In the genomic region with DNA sequence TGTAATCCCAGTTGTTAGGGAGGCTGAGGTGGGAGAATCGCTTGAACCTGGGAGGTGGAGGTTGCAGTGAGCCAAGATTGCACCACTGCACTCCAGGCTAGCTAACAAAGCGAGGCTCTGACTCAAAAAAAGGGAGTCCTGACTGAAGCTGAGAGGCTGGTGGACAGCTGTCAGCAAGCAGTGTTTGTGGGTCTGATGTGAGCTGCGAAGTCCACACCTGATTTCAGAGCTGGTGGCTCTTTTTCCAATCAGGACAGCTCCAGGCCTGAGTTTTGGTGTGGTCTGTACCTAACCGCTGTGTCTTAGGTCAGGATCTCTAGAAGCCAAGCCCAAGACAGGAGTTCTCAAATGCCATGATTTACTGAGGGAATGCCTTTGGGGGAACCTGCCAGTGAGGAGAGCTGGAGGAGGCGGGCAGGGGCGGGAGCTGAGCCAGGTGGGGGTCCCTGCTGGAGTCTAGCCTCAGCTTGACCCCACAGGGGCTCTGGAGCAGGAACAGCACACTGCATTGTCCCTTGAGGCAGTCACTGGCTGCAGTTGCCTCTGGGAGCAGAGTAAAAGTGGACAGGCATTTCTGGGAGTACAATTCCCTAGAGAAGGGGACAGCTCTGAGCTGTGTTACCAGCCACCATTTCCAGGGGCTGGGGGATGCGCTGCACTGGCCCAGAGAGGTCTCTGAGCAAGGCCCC, we compare ENCODE assay signal across 23 cellular contexts. TPM values are rescaled to one million over a fixed set of nuclear protein-coding genes. Genes with fewer than 3 reads are reported as not detected.
DNase-seq lines count a peak whose midpoint lies in the region; ATAC-seq, FAIRE-seq and TF ChIP-seq lines count a peak whose summit lies in the region.
"Had no signal": no experiment of that assay in that cellular context is flagged by ENCODE, and none has a peak within 500 bp of the region (broad histone marks: within the 10 kb centered on the region; RNA-seq: fewer than 3 reads in every experiment).

No MANE protein-coding gene starts in this region.

- H3K9ac ChIP-seq in HepG2 (ENCODE audit: insufficient read depth, low read depth, low read length): 0 out of 2 replicates have a peak overlapping the region, but pooled peaks have one; percentile 9

- ATAC-seq in activated T-helper 17 cell treated with anti-CD3 and anti-CD28 coated beads, Interleukin-2, amount 50 U/mL, for 72 hours (replicated peaks): no peak
- ATAC-seq in HepG2 (peak; percentile 17), GM18505 (IDR thresholded peaks at IDR 0.05; ENCODE audit: unreplicated experiment) (no peak)
- no peak for ATAC-seq in stimulated activated effector memory CD8-positive, alpha-beta T cell treated with anti-CD3 and anti-CD28 coated beads, Interleukin-12 subunit alpha, Interleukin-12 subunit beta, amount 100 ng/mL, for 72 hours

- POLR2A ChIA-PET in HepG2 (lab: Yijun Ruan, JAX): interaction anchor here (0.9 kb wide), 1 partner anchor 123 kb away, joined by 3 read pairs; a partner anchor contains a TSS

- CTCF ChIA-PET in HepG2 (lab: Yijun Ruan, JAX; ENCODE audit: low intra/inter-chr PET ratio, low total read pairs): no interaction called here

- in situ Hi-C loops in HepG2 (cut with HindIII; ENCODE audit: extremely low pct_ligation_motif_present, low pct_unique_long_range_greater_than_20kb) (no loop called here), GM13977 (cut with MboI; ENCODE audit: low pct_unique_long_range_greater_than_20kb, low sequenced_read_pairs, unreplicated experiment) (no loop called here)

- peak overlapping the region; percentile 97 for H3K4me2 ChIP-seq in HepG2 (ENCODE audit: low read depth, low read length)

- H3K36me3 Mint-ChIP-seq in activated T-helper 17 cell treated with anti-CD3 and anti-CD28 coated beads, Interleukin-2, amount 50 U/mL, for 72 hours (ENCODE audit: low read depth): no peaks in the 10 kb centered on the region
- H3K36me3 Mint-ChIP-seq in stimulated activated effector memory CD8-positive, alpha-beta T cell treated with anti-CD3 and anti-CD28 coated beads, Interleukin-12 subunit alpha, Interleukin-12 subunit beta, amount 100 ng/mL, for 72 hours: no peaks in the 10 kb centered on the region
- H3K36me3 Mint-ChIP-seq in nephron progenitor cell (ENCODE audit: low read depth): no peaks in the 10 kb centered on the region
- H3K36me3 Mint-ChIP-seq: CD4-positive, CD25-positive, alpha-beta regulatory T cell had no signal

- H3K9me3 ChIP-seq in left ventricle myocardium inferior (replicated peaks): peaks cover 6% of the 10 kb centered on the region
- no peaks in the 10 kb centered on the region for H3K9me3 ChIP-seq in HepG2 (ENCODE audit: low read length)
- H3K9me3 ChIP-seq: Peyer's patch had no signal

- no peaks in the 10 kb centered on the region for H3K36me3 ChIP-seq in left ventricle myocardium inferior
- H3K36me3 ChIP-seq in HepG2 (replicated peaks in 1 of 2; ENCODE audit: control insufficient read depth in 1 of 2, insufficient read depth in 2 of 2, low read length in 2 of 2): no peaks in the 10 kb centered on the region
- H3K36me3 ChIP-seq: Peyer's patch had no signal

- TF ChIP-seq POLR2A in HepG2 (IDR thresholded peaks at IDR 0.05; ENCODE audit: insufficient read depth in 1 of 2, low read depth in 2 of 2, low read length in 2 of 2): no peak
- no peak for TF ChIP-seq POLR2A in GM18505 (IDR thresholded peaks at IDR 0.05; ENCODE audit: borderline replicate concordance, extremely low read depth, insufficient read depth, insufficient read length)

- BruUV-seq in HepG2 (replicated peaks; lab: Mats Ljungman, UMichigan): no TSS peak

- H3K4me3 Mint-ChIP-seq in activated T-helper 17 cell treated with anti-CD3 and anti-CD28 coated beads, Interleukin-2, amount 50 U/mL, for 72 hours: peak overlapping the region; percentile 14
- H3K4me3 Mint-ChIP-seq in stimulated activated effector memory CD8-positive, alpha-beta T cell treated with anti-CD3 and anti-CD28 coated beads, Interleukin-12 subunit alpha, Interleukin-12 subunit beta, amount 100 ng/mL, for 72 hours: peak overlapping the region; percentile 38
- no peak overlapping the region for H3K4me3 Mint-ChIP-seq in nephron progenitor cell
- H3K4me3 Mint-ChIP-seq: CD4-positive, CD25-positive, alpha-beta regulatory T cell had no signal

- TF ChIP-seq CTCF in left ventricle myocardium inferior (IDR thresholded peaks at IDR 0.05; ENCODE audit: borderline replicate concordance): no peak
- TF ChIP-seq CTCF in HepG2 (CRISPR knock-in tag; IDR thresholded peaks at IDR 0.05): peak; percentile 24; the same call in 1 of the 2 replicates
- no peak for TF ChIP-seq CTCF in GM13977 (IDR thresholded peaks at IDR 0.05; ENCODE audit: extremely low read depth, insufficient read depth, missing control alignments)
- TF ChIP-seq CTCF in nephron progenitor cell (IDR thresholded peaks at IDR 0.05): no peak

- peaks cover 7% of the 10 kb centered on the region for H3K4me1 Mint-ChIP-seq in activated T-helper 17 cell treated with anti-CD3 and anti-CD28 coated beads, Interleukin-2, amount 50 U/mL, for 72 hours
- H3K4me1 Mint-ChIP-seq in stimulated activated effector memory CD8-positive, alpha-beta T cell treated with anti-CD3 and anti-CD28 coated beads, Interleukin-12 subunit alpha, Interleukin-12 subunit beta, amount 100 ng/mL, for 72 hours: peaks cover 34% of the 10 kb centered on the region
- peaks cover 37% of the 10 kb centered on the region for H3K4me1 Mint-ChIP-seq in nephron progenitor cell

- intact Hi-C loops in cardiac septum (cut with DNase I) (no loop called here), left ventricle myocardium inferior (cut with micrococcal nuclease) (no loop called here), HepG2 (cut with micrococcal nuclease; ENCODE audit: unreplicated experiment) (no loop called here)

- no peak for TF ChIP-seq RAD21 in HepG2 (CRISPR knock-in tag; IDR thresholded peaks at IDR 0.05)

- H3K9me3 Mint-ChIP-seq in activated T-helper 17 cell treated with anti-CD3 and anti-CD28 coated beads, Interleukin-2, amount 50 U/mL, for 72 hours: no peaks in the 10 kb centered on the region
- peaks cover 6% of the 10 kb centered on the region for H3K9me3 Mint-ChIP-seq in stimulated activated effector memory CD8-positive, alpha-beta T cell treated with anti-CD3 and anti-CD28 coated beads, Interleukin-12 subunit alpha, Interleukin-12 subunit beta, amount 100 ng/mL, for 72 hours
- no peaks in the 10 kb centered on the region for H3K9me3 Mint-ChIP-seq in nephron progenitor cell

- H3K27me3 Mint-ChIP-seq in activated T-helper 17 cell treated with anti-CD3 and anti-CD28 coated beads, Interleukin-2, amount 50 U/mL, for 72 hours: peaks cover 22% of the 10 kb centered on the region
- peaks cover 45% of the 10 kb centered on the region for H3K27me3 Mint-ChIP-seq in nephron progenitor cell (ENCODE audit: low read depth, poor library complexity)

- WGBS in HepG2 (ENCODE audit: low lambda C conversion rate): 80% methylated on average over 7 of the region's 7 CpGs

- no peaks in the 10 kb centered on the region for H3K79me2 ChIP-seq in HepG2 (ENCODE audit: insufficient read depth, low read length)

- H3K27ac ChIP-seq in left ventricle myocardium inferior (replicated peaks) (no peak overlapping the region), HepG2 (ENCODE audit: extremely low read length, insufficient read depth, low read length) (peak overlapping the region; percentile 48)
- H3K27ac ChIP-seq: Peyer's patch had no signal

- H3K27me3 ChIP-seq in left ventricle myocardium inferior (ENCODE audit: low read depth) (peaks cover 60% of the 10 kb centered on the region), HepG2 (ENCODE audit: control insufficient read depth in 1 of 2, insufficient read depth in 2 of 2, low read length in 2 of 2) (peaks cover 6 to 21% of the 10 kb centered on the region in 2 experiments; a peak in 4 of 5 replicates)

- peak; percentile 35 for DNase-seq in cardiac septum (ENCODE audit: low spot score)
- DNase-seq in left ventricle myocardium inferior: no peak
- DNase-seq in HepG2 (ENCODE audit: low spot score): no peak
- no peak for DNase-seq in stimulated activated effector memory CD8-positive, alpha-beta T cell treated with anti-CD3 and anti-CD28 coated beads, Interleukin-12 subunit alpha, Interleukin-12 subunit beta, amount 100 ng/mL, for 72 hours (ENCODE audit: low spot score in 2 of 2)
- DNase-seq in GM13977 (ENCODE audit: low spot score): no peak
- DNase-seq in nephron progenitor cell: no peak
- DNase-seq: 8988T, COR-L47, DMS153, EL, GOT3, KG1, NCI-H1417 treated with DMSO at 0.1 percent for 48 hours, NCI-H187 treated with DMSO at 0.1 percent for 48 hours, NCI-H345, NCI-H524 treated with DMSO at 0.1 percent for 48 hours, Right ventricle myocardium superior had no signal

- TF ChIP-seq EP300 in HepG2 (IDR thresholded peaks at IDR 0.05; ENCODE audit: low read depth in 2 of 2, low read length in 2 of 2) (no peak), HepG2 (CRISPR knock-in tag; IDR thresholded peaks at IDR 0.05; ENCODE audit: borderline replicate concordance) (no peak)

- H3K4me1 ChIP-seq in left ventricle myocardium inferior: peaks cover 9% of the 10 kb centered on the region
- peaks cover 51% of the 10 kb centered on the region for H3K4me1 ChIP-seq in HepG2 (ENCODE audit: insufficient read depth, low read length)

- no peak for FAIRE-seq in HepG2 (lab: Jason Lieb, UNC)

- peak overlapping the region; percentile 80 for H2AFZ ChIP-seq in HepG2 (ENCODE audit: low read length)

- H3K4me3 ChIP-seq in left ventricle myocardium inferior (no peak overlapping the region), HepG2 (replicated peaks in 1 of 3; ENCODE audit: insufficient read depth in 1 of 3, low read depth in 2 of 3, low read length in 3 of 3) (peak overlapping the region; percentile 29 to 72 (median 48); a peak in 5 of 6 replicates)
- H3K4me3 ChIP-seq: Peyer's patch had no signal

- H4K20me1 ChIP-seq in HepG2 (ENCODE audit: insufficient read depth, low read length): no peaks in the 10 kb centered on the region

- no peak overlapping the region for H3K27ac Mint-ChIP-seq in activated T-helper 17 cell treated with anti-CD3 and anti-CD28 coated beads, Interleukin-2, amount 50 U/mL, for 72 hours
- no peak overlapping the region for H3K27ac Mint-ChIP-seq in stimulated activated effector memory CD8-positive, alpha-beta T cell treated with anti-CD3 and anti-CD28 coated beads, Interleukin-12 subunit alpha, Interleukin-12 subunit beta, amount 100 ng/mL, for 72 hours
- no peak overlapping the region for H3K27ac Mint-ChIP-seq in nephron progenitor cell
- H3K27ac Mint-ChIP-seq: CD4-positive, CD25-positive, alpha-beta regulatory T cell had no signal

RNA-seq across cellular contexts. Expression of a gene that starts 5.0 kb away (rescaled TPM):
- not detected for total RNA-seq in cardiac septum
- not detected for total RNA-seq in left ventricle myocardium inferior
- not detected for total RNA-seq in activated T-helper 17 cell treated with anti-CD3 and anti-CD28 coated beads, Interleukin-2, amount 50 U/mL, for 72 hours
- total RNA-seq in HepG2 (2016; rRNA removed; fragmentation: Illumina TruSeq; extraction: Trizol): not detected in 2 replicates
- not detected in 2 replicates for total RNA-seq in HepG2 (2016; cell fraction: cytosol; rRNA removed; fragmentation: Illumina TruSeq; extraction: Trizol; ENCODE audit: low read depth)
- total RNA-seq in HepG2 (2016; cell fraction: insoluble cytoplasmic fraction; rRNA removed; fragmentation: Illumina TruSeq; extraction: Trizol): not detected in 2 replicates
- total RNA-seq in HepG2 (2016; cell fraction: membrane; rRNA removed; fragmentation: Illumina TruSeq; extraction: Trizol): not detected in 2 replicates
- not detected in 2 replicates for total RNA-seq in HepG2 (2016; cell fraction: nucleus; rRNA removed; fragmentation: Illumina TruSeq; extraction: Trizol)
- polyA plus RNA-seq in HepG2 (2011; rRNA removed): not detected in 2 replicates
- not detected in 2 replicates for polyA plus RNA-seq in HepG2 (2011; cell fraction: cytosol; rRNA removed)
- polyA plus RNA-seq in HepG2 (2011; cell fraction: nucleus; rRNA removed): not detected in 2 replicates
- polyA plus RNA-seq in HepG2 (2012): not detected in 2 replicates
- polyA plus RNA-seq in HepG2 (2016; cell fraction: cytosol; fragmentation: Illumina TruSeq; extraction: Trizol; ENCODE audit: low read depth): not detected in 2 replicates
- not detected in 2 replicates for polyA plus RNA-seq in HepG2 (2016; cell fraction: insoluble cytoplasmic fraction; fragmentation: Illumina TruSeq; extraction: Trizol; ENCODE audit: low read depth)
- not detected in 2 replicates for polyA plus RNA-seq in HepG2 (2016; cell fraction: membrane; fragmentation: Illumina TruSeq; extraction: Trizol; ENCODE audit: low read depth)
- polyA plus RNA-seq in HepG2 (2016; cell fraction: nucleus; fragmentation: Illumina TruSeq; extraction: Trizol; ENCODE audit: insufficient read depth, low read depth): not detected in 2 replicates
- not detected in 2 replicates for polyA minus RNA-seq in HepG2 (2011; rRNA and poly(A)+ RNA removed; ENCODE audit: low replicate concordance)
- polyA minus RNA-seq in HepG2 (2011; cell fraction: cytosol; rRNA and poly(A)+ RNA removed): not detected in 2 replicates
- polyA minus RNA-seq in HepG2 (2011; cell fraction: nucleus; rRNA and poly(A)+ RNA removed): not detected in 2 replicates
- total RNA-seq: CD4-positive, CD25-positive, alpha-beta regulatory T cell; M059J; Peyer's patch; Right ventricle myocardium superior had no signal
- polyA plus RNA-seq: AG04450; CD4-positive, CD25-positive, alpha-beta regulatory T cell had no signal

RNA-seq across cellular contexts. Expression of a gene that starts 23.6 kb away (rescaled TPM):
- total RNA-seq in cardiac septum: 3.0 TPM
- total RNA-seq in left ventricle myocardium inferior: 10.8 TPM
- not detected for total RNA-seq in activated T-helper 17 cell treated with anti-CD3 and anti-CD28 coated beads, Interleukin-2, amount 50 U/mL, for 72 hours
- total RNA-seq in HepG2 (2016; rRNA removed; fragmentation: Illumina TruSeq; extraction: Trizol): not detected in 2 replicates
- not detected in 2 replicates for total RNA-seq in HepG2 (2016; cell fraction: cytosol; rRNA removed; fragmentation: Illumina TruSeq; extraction: Trizol; ENCODE audit: low read depth)
- not detected in 2 replicates for total RNA-seq in HepG2 (2016; cell fraction: insoluble cytoplasmic fraction; rRNA removed; fragmentation: Illumina TruSeq; extraction: Trizol)
- not detected in 2 replicates for total RNA-seq in HepG2 (2016; cell fraction: membrane; rRNA removed; fragmentation: Illumina TruSeq; extraction: Trizol)
- total RNA-seq in HepG2 (2016; cell fraction: nucleus; rRNA removed; fragmentation: Illumina TruSeq; extraction: Trizol): not detected in 2 replicates
- not detected in 2 replicates for polyA plus RNA-seq in HepG2 (2011; rRNA removed)
- not detected in 2 replicates for polyA plus RNA-seq in HepG2 (2011; cell fraction: cytosol; rRNA removed)
- polyA plus RNA-seq in HepG2 (2011; cell fraction: nucleus; rRNA removed): 0.03 TPM in 1 of 2 replicates, not detected in the other
- not detected in 2 replicates for polyA plus RNA-seq in HepG2 (2012)
- polyA plus RNA-seq in HepG2 (2016; cell fraction: cytosol; fragmentation: Illumina TruSeq; extraction: Trizol; ENCODE audit: low read depth): not detected in 2 replicates
- not detected in 2 replicates for polyA plus RNA-seq in HepG2 (2016; cell fraction: insoluble cytoplasmic fraction; fragmentation: Illumina TruSeq; extraction: Trizol; ENCODE audit: low read depth)
- not detected in 2 replicates for polyA plus RNA-seq in HepG2 (2016; cell fraction: membrane; fragmentation: Illumina TruSeq; extraction: Trizol; ENCODE audit: low read depth)
- not detected in 2 replicates for polyA plus RNA-seq in HepG2 (2016; cell fraction: nucleus; fragmentation: Illumina TruSeq; extraction: Trizol; ENCODE audit: insufficient read depth, low read depth)
- not detected in 2 replicates for polyA minus RNA-seq in HepG2 (2011; rRNA and poly(A)+ RNA removed; ENCODE audit: low replicate concordance)
- not detected in 2 replicates for polyA minus RNA-seq in HepG2 (2011; cell fraction: cytosol; rRNA and poly(A)+ RNA removed)
- polyA minus RNA-seq in HepG2 (2011; cell fraction: nucleus; rRNA and poly(A)+ RNA removed): not detected in 2 replicates
- total RNA-seq: CD4-positive, CD25-positive, alpha-beta regulatory T cell had no signal
- polyA plus RNA-seq: CD4-positive, CD25-positive, alpha-beta regulatory T cell had no signal

RNA-seq across cellular contexts. Expression of a gene that starts 54.2 kb away (rescaled TPM):
- total RNA-seq in cardiac septum: 2.4 TPM
- 6.4 TPM for total RNA-seq in left ventricle myocardium inferior
- total RNA-seq in activated T-helper 17 cell treated with anti-CD3 and anti-CD28 coated beads, Interleukin-2, amount 50 U/mL, for 72 hours: not detected
- not detected in 2 replicates for total RNA-seq in HepG2 (2016; rRNA removed; fragmentation: Illumina TruSeq; extraction: Trizol)
- not detected in 2 replicates for total RNA-seq in HepG2 (2016; cell fraction: cytosol; rRNA removed; fragmentation: Illumina TruSeq; extraction: Trizol; ENCODE audit: low read depth)
- total RNA-seq in HepG2 (2016; cell fraction: insoluble cytoplasmic fraction; rRNA removed; fragmentation: Illumina TruSeq; extraction: Trizol): not detected in 2 replicates
- not detected in 2 replicates for total RNA-seq in HepG2 (2016; cell fraction: membrane; rRNA removed; fragmentation: Illumina TruSeq; extraction: Trizol)
- total RNA-seq in HepG2 (2016; cell fraction: nucleus; rRNA removed; fragmentation: Illumina TruSeq; extraction: Trizol): not detected in 2 replicates
- polyA plus RNA-seq in HepG2 (2011; rRNA removed): 0.01 TPM in 1 of 2 replicates, not detected in the other
- polyA plus RNA-seq in HepG2 (2011; cell fraction: cytosol; rRNA removed): not detected in 2 replicates
- 0.03 and 0.10 TPM in 2 replicates for polyA plus RNA-seq in HepG2 (2011; cell fraction: nucleus; rRNA removed)
- polyA plus RNA-seq in HepG2 (2012): 0.01 TPM in 1 of 2 replicates, not detected in the other
- not detected in 2 replicates for polyA plus RNA-seq in HepG2 (2016; cell fraction: cytosol; fragmentation: Illumina TruSeq; extraction: Trizol; ENCODE audit: low read depth)
- not detected in 2 replicates for polyA plus RNA-seq in HepG2 (2016; cell fraction: insoluble cytoplasmic fraction; fragmentation: Illumina TruSeq; extraction: Trizol; ENCODE audit: low read depth)
- polyA plus RNA-seq in HepG2 (2016; cell fraction: membrane; fragmentation: Illumina TruSeq; extraction: Trizol; ENCODE audit: low read depth): not detected in 2 replicates
- not detected in 2 replicates for polyA plus RNA-seq in HepG2 (2016; cell fraction: nucleus; fragmentation: Illumina TruSeq; extraction: Trizol; ENCODE audit: insufficient read depth, low read depth)
- 0.05 TPM in 1 of 2 replicates, not detected in the other for polyA minus RNA-seq in HepG2 (2011; rRNA and poly(A)+ RNA removed; ENCODE audit: low replicate concordance)
- polyA minus RNA-seq in HepG2 (2011; cell fraction: cytosol; rRNA and poly(A)+ RNA removed): not detected in 2 replicates
- polyA minus RNA-seq in HepG2 (2011; cell fraction: nucleus; rRNA and poly(A)+ RNA removed): under 0.01 TPM in 1 of 2 replicates, not detected in the other
- total RNA-seq: CD4-positive, CD25-positive, alpha-beta regulatory T cell; M059J had no signal
- polyA plus RNA-seq: AG04450; CD4-positive, CD25-positive, alpha-beta regulatory T cell had no signal
